ENCODE assay signal across 8 cellular contexts in genomic region chr22:22129387-22129786, GRCh38.
"Had no signal": no experiment of that assay in that cellular context is flagged by ENCODE, and none has a peak within 500 bp of the region (broad histone marks: within the 10 kb centered on the region; RNA-seq: fewer than 3 reads in every experiment).

No MANE protein-coding gene starts in this region.

- DNase-seq: GDM1, GF-D8 had no signal

- H3K4me3 ChIP-seq: GM12878 had no signal

- ATAC-seq: GM12878 had no signal

- FAIRE-seq: G401.6, GM12878, GM12891, GM12892, GM18507, GM19239 had no signal
